ENCODE assay signal across 7 cellular contexts in genomic region chr18:11733031-11733430, GRCh38. TPM values are rescaled to one million over a fixed set of nuclear protein-coding genes. Genes with fewer than 3 reads are reported as not detected.
DNase-seq lines count a peak whose midpoint lies in the region; ATAC-seq, FAIRE-seq and TF ChIP-seq lines count a peak whose summit lies in the region.

No MANE protein-coding gene starts in this region.

- no peaks in the 10 kb centered on the region for H3K36me3 Mint-ChIP-seq in osteocyte (ENCODE audit: unreplicated experiment)

- no peak for TF ChIP-seq EP300 in suprapubic skin (IDR thresholded peaks at IDR 0.05)

- peak; percentile 93 for ATAC-seq in foreskin keratinocyte

- no peaks in the 10 kb centered on the region for H3K4me1 Mint-ChIP-seq in osteocyte (ENCODE audit: unreplicated experiment)

- WGBS in suprapubic skin, result 11% methylated on average over 17 of the region's 17 CpGs

- H3K27me3 ChIP-seq in foreskin keratinocyte, result peaks cover 25% of the 10 kb centered on the region
- no peaks in the 10 kb centered on the region for H3K27me3 ChIP-seq in suprapubic skin

- TF ChIP-seq CTCF in GM12873 (IDR thresholded peaks at IDR 0.05; ENCODE audit: insufficient read depth, low read depth, low read length, missing control alignments) (peak; percentile 96), foreskin keratinocyte (conservative IDR thresholded peaks at IDR 0.05) (peak; percentile 92), osteocyte (IDR thresholded peaks at IDR 0.05) (peak; percentile 97), suprapubic skin (IDR thresholded peaks at IDR 0.05) (peak; percentile 37 to 90)

- H3K36me3 ChIP-seq in suprapubic skin, result no peaks in the 10 kb centered on the region

- TF ChIP-seq POLR2A in suprapubic skin (IDR thresholded peaks at IDR 0.05), result no peak

- H3K4me3 ChIP-seq in suprapubic skin, result peak overlapping the region; percentile 26

- peaks cover 64% of the 10 kb centered on the region for H3K27me3 Mint-ChIP-seq in osteocyte (ENCODE audit: unreplicated experiment)

- H3K27ac ChIP-seq in foreskin keratinocyte, result no peak overlapping the region
- no peak overlapping the region for H3K27ac ChIP-seq in suprapubic skin

- H3K4me1 ChIP-seq in foreskin keratinocyte, result no peaks in the 10 kb centered on the region
- peaks cover 6% of the 10 kb centered on the region for H3K4me1 ChIP-seq in suprapubic skin

- DNase-seq in HPDE6-E6E7 (ENCODE audit: extremely low spot score) (peak; percentile 48), RCC 7860 (ENCODE audit: low spot score) (peak; percentile 24), foreskin keratinocyte (peak in 1 of 2 donors; percentile 37), osteocyte (ENCODE audit: extremely low spot score, unreplicated experiment) (peak; percentile 92), suprapubic skin (ENCODE audit: low spot score in 2 of 2) (peak; percentile 86 to 89)
- DNase-seq in activated T-helper 9 cell treated with anti-CD3 and anti-CD28 coated beads, Interleukin-2, amount 50 U/mL, for 16 hours (ENCODE audit: low read depth), result peak; percentile 46

- no peaks in the 10 kb centered on the region for H3K9me3 ChIP-seq in suprapubic skin

- no peak for FAIRE-seq in RCC 7860 (lab: Jason Lieb, UNC)

- H3K4me3 Mint-ChIP-seq in osteocyte (ENCODE audit: unreplicated experiment), result peak overlapping the region; percentile 46

- no peaks in the 10 kb centered on the region for H3K9me3 Mint-ChIP-seq in osteocyte (ENCODE audit: unreplicated experiment)

- H3K27ac Mint-ChIP-seq in osteocyte (ENCODE audit: unreplicated experiment), result no peak overlapping the region

RNA-seq across cellular contexts. Expression of gene GNAL, which starts 44.0 kb away (rescaled TPM):
- total RNA-seq in foreskin keratinocyte (1.3 and 4.4 TPM in 2 replicates), osteocyte (1.2 and 1.3 TPM in 2 replicates), suprapubic skin (10 to 100 TPM in 3 of 4 donors, 1 to 10 TPM in 1; 8.7 to 17.2 (median 15.0) TPM)
- polyA plus RNA-seq in foreskin keratinocyte, result 0.31 and 1.1 TPM in 2 replicates
